ENCODE assay signal across 36 cellular contexts in the genomic region with DNA sequence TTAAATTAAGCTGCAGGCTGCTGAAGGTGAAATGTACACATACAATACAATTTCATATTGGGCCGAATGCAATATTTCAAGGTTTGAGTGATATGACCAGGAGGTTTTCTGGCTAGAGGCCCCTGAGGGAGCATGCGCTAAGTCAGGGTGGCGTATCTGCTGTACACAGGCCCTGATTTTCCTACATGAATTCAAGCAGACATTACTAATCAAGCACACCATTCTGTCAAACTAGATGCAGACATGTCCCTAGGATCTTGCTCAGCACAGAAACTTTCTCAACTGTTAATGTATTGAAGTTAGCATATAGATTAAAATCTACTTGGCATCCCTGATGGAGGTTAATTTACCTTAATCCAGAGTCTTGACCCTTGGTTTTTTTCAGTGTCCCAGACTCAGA. TPM values are rescaled to one million over a fixed set of nuclear protein-coding genes. Genes with fewer than 3 reads are reported as not detected.
"Had no signal": no experiment of that assay in that cellular context is flagged by ENCODE, and none has a peak within 500 bp of the region (broad histone marks: within the 10 kb centered on the region; RNA-seq: fewer than 3 reads in every experiment).

No MANE protein-coding gene starts in this region.

- H3K9me3 Mint-ChIP-seq: natural killer cell treated with Interleukin-12 subunit alpha and Interleukin-12 subunit beta and Interleukin-15 and Interleukin-18, amount 100 ng/mL, for 72 hours; nephron progenitor cell; neural crest cell; type B pancreatic cell had no signal

- H3K4me3 ChIP-seq: pancreas, psoas muscle, right lobe of liver, skin epidermis, smooth muscle cell, spleen, suprapubic skin, testis, tibial artery, transverse colon, vagina had no signal

- ATAC-seq: naive thymus-derived CD8-positive, alpha-beta T cell; natural killer cell treated with Interleukin-12 subunit alpha and Interleukin-12 subunit beta and Interleukin-15 and Interleukin-18, amount 100 ng/mL, for 72 hours; pancreas; psoas muscle; right cardiac atrium had no signal

- H3K9me3 ChIP-seq: neutrophil, pancreas, psoas muscle, right lobe of liver, suprapubic skin, testis, tibial artery, transverse colon, vagina had no signal

- H3K4me3 Mint-ChIP-seq: naive B cell; naive thymus-derived CD8-positive, alpha-beta T cell; natural killer cell treated with Interleukin-12 subunit alpha and Interleukin-12 subunit beta and Interleukin-15 and Interleukin-18, amount 100 ng/mL, for 72 hours; nephron progenitor cell; neural crest cell; stimulated activated memory B cell treated with anti-CD40 and anti-IgM and Interleukin-4, amounts not matched to agents 10 μg/mL and 1 μg/mL and 100 μg/mL, for 72 hours; stimulated activated naive CD8-positive, alpha-beta T cell treated with anti-CD3 and anti-CD28 coated beads, Interleukin-15, Interleukin-2, amounts not matched to agents 100 ng/mL and 50 ng/mL, for 24 hours; type B pancreatic cell had no signal

- H3K36me3 Mint-ChIP-seq: naive B cell; naive thymus-derived CD8-positive, alpha-beta T cell; natural killer cell treated with Interleukin-12 subunit alpha and Interleukin-12 subunit beta and Interleukin-15 and Interleukin-18, amount 100 ng/mL, for 72 hours; stimulated activated memory B cell treated with anti-CD40 and anti-IgM and Interleukin-4, amounts not matched to agents 10 μg/mL and 1 μg/mL and 100 μg/mL, for 72 hours; type B pancreatic cell had no signal

- H3K4me1 Mint-ChIP-seq: naive B cell; naive thymus-derived CD8-positive, alpha-beta T cell; nephron progenitor cell; neural crest cell had no signal

- FAIRE-seq: pancreas, urothelium cell line had no signal

- H3K36me3 ChIP-seq: neutrophil, pancreas, right lobe of liver, spleen, suprapubic skin, tibial artery, transverse colon, vagina had no signal

- H3K27me3 ChIP-seq: pancreas, right lobe of liver, spleen, suprapubic skin, testis, tibial artery, transverse colon, vagina had no signal

- H3K4me1 ChIP-seq: pancreas, psoas muscle, right lobe of liver, spleen, suprapubic skin, testis, transverse colon, vagina had no signal

- DNase-seq: naive B cell; naive thymus-derived CD8-positive, alpha-beta T cell; nephron progenitor cell; nucleus accumbens; pancreas; psoas muscle; right cardiac atrium; right lobe of liver; spleen; stimulated activated CD4-positive, alpha-beta T cell treated with anti-CD3 and anti-CD28 coated beads, Interleukin-12 subunit alpha, Interleukin-12 subunit beta, amount 100 ng/mL, for 4 hours; stimulated activated CD4-positive, alpha-beta T cell treated with anti-CD3 and anti-CD28 coated beads, Interleukin-1b, Interleukin-23, amount 100 ng/mL, for 48 hours; stimulated activated CD4-positive, alpha-beta T cell treated with anti-CD3 and anti-CD28 coated beads, Interleukin-4, amount 100 ng/mL, for 1 hour; stimulated activated CD4-positive, alpha-beta T cell treated with anti-CD3 and anti-CD28 coated beads, Interleukin-4, amount 100 ng/mL, for 4 hours; stimulated activated CD8-positive, alpha-beta memory T cell treated with anti-CD3 and anti-CD28 coated beads, Interleukin-4, amount 100 ng/mL, for 48 hours; stimulated activated naive CD4-positive, alpha-beta T cell treated with Interleukin-2 at 50 U/mL for 16 hours; substantia nigra; testis; tibial artery; transverse colon had no signal

- H3K27ac Mint-ChIP-seq: naive B cell; naive thymus-derived CD8-positive, alpha-beta T cell; natural killer cell treated with Interleukin-12 subunit alpha and Interleukin-12 subunit beta and Interleukin-15 and Interleukin-18, amount 100 ng/mL, for 72 hours; nephron progenitor cell; progenitor cell of endocrine pancreas; stimulated activated memory B cell treated with anti-CD40 and anti-IgM and Interleukin-4, amounts not matched to agents 10 μg/mL and 1 μg/mL and 100 μg/mL, for 72 hours; stimulated activated naive CD8-positive, alpha-beta T cell treated with anti-CD3 and anti-CD28 coated beads, Interleukin-15, Interleukin-2, amounts not matched to agents 100 ng/mL and 50 ng/mL, for 24 hours; type B pancreatic cell had no signal

- H3K27me3 Mint-ChIP-seq: type B pancreatic cell had no signal

- H3K27ac ChIP-seq: neutrophil, pancreas, psoas muscle, right lobe of liver, skin epidermis, spleen, suprapubic skin, testis, tibial artery, transverse colon, vagina had no signal

- H3K4me2 ChIP-seq: smooth muscle cell had no signal

RNA-seq across cellular contexts. Expression of a gene that starts 10.7 kb away (rescaled TPM):
- total RNA-seq: naive thymus-derived CD8-positive, alpha-beta T cell; natural killer cell treated with Interleukin-12 subunit alpha and Interleukin-12 subunit beta and Interleukin-15 and Interleukin-18, amount 100 ng/mL, for 72 hours; neural crest cell; omental fat pad; osteocyte; pancreas; progenitor cell of endocrine pancreas; psoas muscle; renal cortical epithelial cell; right cardiac atrium; smooth muscle cell; spleen; suprapubic skin; transverse colon; ureter; vagina had no signal
- polyA plus RNA-seq: naive thymus-derived CD8-positive, alpha-beta T cell; pancreas; psoas muscle; right cardiac atrium; smooth muscle cell; spleen; thymus had no signal
